24 cellular contexts compared by ENCODE assay signal in the genomic region with DNA sequence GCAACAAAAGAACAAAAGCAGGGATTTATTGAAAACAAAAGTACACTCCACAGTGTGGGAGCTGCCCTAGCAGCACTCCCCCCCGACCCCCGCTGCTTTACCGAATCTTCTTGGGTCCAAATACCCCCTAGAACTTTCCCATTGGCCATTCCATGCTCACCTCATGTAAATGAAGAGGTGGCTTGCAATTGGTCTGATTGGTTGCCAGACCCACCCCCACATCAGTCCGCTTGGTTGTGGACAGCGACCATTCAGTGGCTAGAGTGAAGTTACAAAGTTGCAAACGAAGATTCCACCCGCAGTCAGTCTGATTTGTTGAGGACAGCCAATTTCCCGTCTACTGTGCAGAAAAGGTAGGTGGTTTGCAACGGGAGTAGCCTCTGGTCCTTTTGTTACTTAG. TPM values are rescaled to one million over a fixed set of nuclear protein-coding genes. Genes with fewer than 3 reads are reported as not detected.
A peak's percentile ranks its signal among the peaks of the same experiment; 100 is the strongest.
DNase-seq lines count a peak whose midpoint lies in the region; ATAC-seq and TF ChIP-seq lines count a peak whose summit lies in the region.
"Had no signal": no experiment of that assay in that cellular context is flagged by ENCODE, and none has a peak within 500 bp of the region (broad histone marks: within the 10 kb centered on the region; RNA-seq: fewer than 3 reads in every experiment).

No MANE protein-coding gene starts in this region.

- ATAC-seq in CD4-positive, alpha-beta T cell (ENCODE audit: poor library complexity), result no peak
- no peak for ATAC-seq in naive thymus-derived CD8-positive, alpha-beta T cell
- ATAC-seq: activated T-cell treated with anti-CD3 and anti-CD28 coated beads, Interleukin-2, amount 50 U/mL, for 72 hours; psoas muscle; sciatic nerve had no signal

- peaks cover 73% of the 10 kb centered on the region for H3K4me1 Mint-ChIP-seq in CD4-positive, alpha-beta T cell (ENCODE audit: low read depth)
- H3K4me1 Mint-ChIP-seq in naive thymus-derived CD8-positive, alpha-beta T cell, result peaks cover 30 to 78% (median 57%) of the 10 kb centered on the region in 4 donors

- CTCF ChIA-PET in CD4-positive, alpha-beta T cell (lab: Charles Lee), result no interaction called here

- POLR2A ChIA-PET in CD4-positive, alpha-beta T cell (lab: Charles Lee), result interaction anchor here (1.2 to 2.4 kb wide), 2 partner anchors 8 to 38 kb away, joined by 5 to 6 read pairs; a partner anchor contains a TSS
- POLR2A ChIA-PET in naive thymus-derived CD8-positive, alpha-beta T cell (lab: Charles Lee), result no interaction called here

- peaks cover 66% of the 10 kb centered on the region for H3K36me3 Mint-ChIP-seq in CD4-positive, alpha-beta T cell (ENCODE audit: low read depth)
- peaks cover 7 to 37% (median 29%) of the 10 kb centered on the region in 3 donors for H3K36me3 Mint-ChIP-seq in naive thymus-derived CD8-positive, alpha-beta T cell

- no peak for DNase-seq in CD4-positive, alpha-beta T cell
- DNase-seq in H7, result peak; percentile 33
- DNase-seq in ecto neural progenitor cell (ENCODE audit: low spot score), result peak; percentile 44
- DNase-seq in naive thymus-derived CD8-positive, alpha-beta T cell, result no peak
- DNase-seq in CD1c-positive myeloid dendritic cell (ENCODE audit: extremely low spot score), result no peak
- no peak for DNase-seq in NCI-H82 (lab: John Stamatoyannopoulos, UW)
- DNase-seq in stimulated activated naive CD4-positive, alpha-beta T cell (lab: John Stamatoyannopoulos, UW), result no peak
- DNase-seq in activated gamma-delta T cell treated with Interleukin-2 at 50 U/mL for 16 hours, result no peak
- DNase-seq: activated CD4-positive, alpha-beta T cell treated with anti-CD3 and anti-CD28 coated beads, Interleukin-2, amount 10 ng/mL, durations not matched to agents 24 days and 14 days; activated naive CD4-positive, alpha-beta T cell treated with anti-CD3 and anti-CD28 coated beads for 36 hours; activated T-cell treated with anti-CD3 and anti-CD28 coated beads, Interleukin-2, amount 50 U/mL, for 72 hours; IMR-90; islet precursor cell; left ventricle myocardium inferior; NCI-H146; NCI-H345; Peyer's patch; psoas muscle; SIG-M5; stimulated activated CD8-positive, alpha-beta memory T cell treated with anti-CD3 and anti-CD28 coated beads, Interleukin-4, amount 100 ng/mL, for 48 hours; stomach; thyroid gland; uterus had no signal

- H3K27me3 ChIP-seq in CD4-positive, alpha-beta T cell (ENCODE audit: control insufficient read depth, insufficient read depth, low read length), result no peaks in the 10 kb centered on the region
- no peaks in the 10 kb centered on the region for H3K27me3 ChIP-seq in H7 (ENCODE audit: control insufficient read depth, insufficient read depth, low read length)
- H3K27me3 ChIP-seq: stomach, thyroid gland, uterus had no signal

- H3K27me3 Mint-ChIP-seq in CD4-positive, alpha-beta T cell, result no peaks in the 10 kb centered on the region
- no peaks in the 10 kb centered on the region for H3K27me3 Mint-ChIP-seq in naive thymus-derived CD8-positive, alpha-beta T cell
- H3K27me3 Mint-ChIP-seq: activated CD4-positive, alpha-beta T cell treated with anti-CD3 and anti-CD28 coated beads, Interleukin-2, amount 10 ng/mL, durations not matched to agents 24 days and 14 days had no signal

- H3K9me3 ChIP-seq in CD4-positive, alpha-beta T cell (ENCODE audit: control insufficient read depth, low read length), result no peaks in the 10 kb centered on the region
- H3K9me3 ChIP-seq: left ventricle myocardium inferior, Peyer's patch, psoas muscle, stomach, thyroid gland, uterus had no signal

- peak overlapping the region; percentile 82 for H3K4me3 Mint-ChIP-seq in CD4-positive, alpha-beta T cell
- H3K4me3 Mint-ChIP-seq in naive thymus-derived CD8-positive, alpha-beta T cell, result peak overlapping the region in 2 of 10 donors; percentile 1 to 46
- H3K4me3 Mint-ChIP-seq: activated CD4-positive, alpha-beta T cell treated with anti-CD3 and anti-CD28 coated beads, Interleukin-2, amount 10 ng/mL, durations not matched to agents 24 days and 14 days; activated naive CD4-positive, alpha-beta T cell treated with anti-CD3 and anti-CD28 coated beads for 36 hours had no signal

- no peak overlapping the region for H3K27ac ChIP-seq in CD4-positive, alpha-beta T cell (ENCODE audit: low read depth, low read length)
- H3K27ac ChIP-seq: left ventricle myocardium inferior, Peyer's patch, psoas muscle, stomach, thyroid gland, uterus had no signal

- TF ChIP-seq CTCF in CD4-positive, alpha-beta T cell (IDR thresholded peaks at IDR 0.05), result no peak

- no peaks in the 10 kb centered on the region for H3K9me3 Mint-ChIP-seq in CD4-positive, alpha-beta T cell
- H3K9me3 Mint-ChIP-seq in naive thymus-derived CD8-positive, alpha-beta T cell, result no peaks in the 10 kb centered on the region
- H3K9me3 Mint-ChIP-seq: activated CD4-positive, alpha-beta T cell treated with anti-CD3 and anti-CD28 coated beads, Interleukin-2, amount 10 ng/mL, durations not matched to agents 24 days and 14 days; activated naive CD4-positive, alpha-beta T cell treated with anti-CD3 and anti-CD28 coated beads for 36 hours; activated T-cell treated with anti-CD3 and anti-CD28 coated beads, Interleukin-2, amount 50 U/mL, for 72 hours had no signal

- H3K4me3 ChIP-seq in H7 (ENCODE audit: insufficient read depth, low read depth, low read length), result no peak overlapping the region
- H3K4me3 ChIP-seq: left ventricle myocardium inferior, Peyer's patch, psoas muscle, stomach, thyroid gland, uterus had no signal

- intact Hi-C loops in CD4-positive, alpha-beta T cell (cut with DNase I, micrococcal nuclease), result loop anchor here in 1 of 2 experiments (5.0 kb wide), 2 partner anchors 42 to 182 kb away; a partner anchor contains a TSS

- H3K27ac Mint-ChIP-seq in CD4-positive, alpha-beta T cell, result peak overlapping the region; percentile 58
- peak overlapping the region in 8 of 10 donors; percentile 41 to 87 (median 74) for H3K27ac Mint-ChIP-seq in naive thymus-derived CD8-positive, alpha-beta T cell
- H3K27ac Mint-ChIP-seq: activated CD4-positive, alpha-beta T cell treated with anti-CD3 and anti-CD28 coated beads, Interleukin-2, amount 10 ng/mL, durations not matched to agents 24 days and 14 days; activated naive CD4-positive, alpha-beta T cell treated with anti-CD3 and anti-CD28 coated beads for 36 hours had no signal

- no peaks in the 10 kb centered on the region; the same call in 1 of the 2 replicates for H3K36me3 ChIP-seq in H7 (replicated peaks; ENCODE audit: control insufficient read depth, insufficient read depth, low read length)
- H3K36me3 ChIP-seq: Peyer's patch, thyroid gland, uterus had no signal

RNA-seq across cellular contexts. Expression of a gene that starts 3.9 kb away (rescaled TPM):
- 10 to 100 TPM; 15.3 to 16.2 TPM for total RNA-seq in CD4-positive, alpha-beta T cell
- 20.7 and 28.4 TPM in 2 replicates for total RNA-seq in H7 (2014; rRNA removed; shearing (Covaris generic))
- 10 to 100 TPM; 43.0 to 48.8 TPM for total RNA-seq in naive thymus-derived CD8-positive, alpha-beta T cell
- polyA plus RNA-seq in naive thymus-derived CD8-positive, alpha-beta T cell, result 10 to 100 TPM; 22.9 to 30.5 (median 25.6) TPM

RNA-seq across cellular contexts. Expression of a gene that starts 26.8 kb away (rescaled TPM):
- 100 to 1,000 TPM; 110 to 111 TPM for total RNA-seq in CD4-positive, alpha-beta T cell
- 113 and 143 TPM in 2 replicates for total RNA-seq in H7 (2014; rRNA removed; shearing (Covaris generic))
- total RNA-seq in naive thymus-derived CD8-positive, alpha-beta T cell, result 100 to 1,000 TPM in 1 of 2 experiments, 10 to 100 TPM in 1; 100.0 to 103 TPM
- 10 to 100 TPM; 38.1 to 60.1 (median 52.0) TPM for polyA plus RNA-seq in naive thymus-derived CD8-positive, alpha-beta T cell

RNA-seq across cellular contexts. Expression of a gene that starts 38.5 kb away (rescaled TPM):
- 10 to 100 TPM; 58.6 to 60.7 TPM for total RNA-seq in CD4-positive, alpha-beta T cell
- total RNA-seq in H7 (2014; rRNA removed; shearing (Covaris generic)), result 24.6 and 43.1 TPM in 2 replicates
- total RNA-seq in naive thymus-derived CD8-positive, alpha-beta T cell, result 10 to 100 TPM; 64.1 to 74.5 TPM
- polyA plus RNA-seq in naive thymus-derived CD8-positive, alpha-beta T cell, result 10 to 100 TPM; 29.6 to 32.0 (median 30.2) TPM

RNA-seq across cellular contexts. Expression of a gene that starts 57.6 kb away (rescaled TPM):
- 1 to 10 TPM; 3.8 to 4.6 TPM for total RNA-seq in CD4-positive, alpha-beta T cell
- total RNA-seq in H7 (2014; rRNA removed; shearing (Covaris generic)), result 25.7 and 39.6 TPM in 2 replicates
- total RNA-seq in naive thymus-derived CD8-positive, alpha-beta T cell, result 10 to 100 TPM in 1 of 2 experiments, 1 to 10 TPM in 1; 8.3 to 12.6 TPM
- polyA plus RNA-seq in naive thymus-derived CD8-positive, alpha-beta T cell, result 10 to 100 TPM; 10.9 to 12.9 (median 11.2) TPM

Comparison
In these comparisons a context has a peak if more than half of its experiments do, and no peak if none do; other contexts are left out.
1. DNase-seq: peak in H7 (single experiment) and ecto neural progenitor cell (single experiment); none in CD4-positive, alpha-beta T cell (0 of 10), naive thymus-derived CD8-positive, alpha-beta T cell (0 of 10), CD1c-positive myeloid dendritic cell (single experiment), NCI-H82 (single experiment), stimulated activated naive CD4-positive, alpha-beta T cell (0 of 6) and activated gamma-delta T cell treated with Interleukin-2 at 50 U/mL for 16 hours (single experiment).